Comparison of ENCODE assay signal across 26 cellular contexts in the genomic region with DNA sequence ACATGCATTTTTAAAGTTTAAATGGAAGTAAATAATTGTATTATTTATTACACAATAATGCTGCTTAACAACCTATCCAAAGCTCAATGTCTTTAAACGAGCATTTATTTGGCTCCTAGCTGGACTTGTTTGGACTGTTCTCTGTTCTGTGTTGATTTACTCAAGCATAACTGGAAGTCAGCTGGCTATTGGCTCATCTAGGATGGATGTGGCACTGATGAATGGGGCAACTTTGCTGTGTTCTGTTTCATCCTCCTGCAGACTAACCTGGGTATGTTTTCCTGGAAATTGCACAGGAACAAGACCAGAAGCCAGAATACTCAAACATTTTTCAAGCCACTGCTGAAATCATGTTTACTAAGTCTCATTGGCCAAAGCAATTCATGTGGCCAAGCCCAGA.
"Had no signal": no experiment of that assay in that cellular context is flagged by ENCODE, and none has a peak within 500 bp of the region (broad histone marks: within the 10 kb centered on the region; RNA-seq: fewer than 3 reads in every experiment).

No MANE protein-coding gene starts in this region.

- H3K4me3 ChIP-seq: lower lobe of right lung, pancreas, prostate gland, smooth muscle cell, stomach, testis, thyroid gland, upper lobe of right lung had no signal

- H3K36me3 ChIP-seq: lower lobe of right lung, pancreas, prostate gland, stomach, thyroid gland, upper lobe of right lung had no signal

- H3K4me1 Mint-ChIP-seq: naive thymus-derived CD8-positive, alpha-beta T cell; neural crest cell; stimulated activated naive B cell treated with anti-CD40 and anti-IgM and Interleukin-4, amounts not matched to agents 10 μg/mL and 1 μg/mL and 100 μg/mL, for 72 hours had no signal

- H3K9me3 ChIP-seq: lower lobe of right lung, pancreas, prostate gland, stomach, testis, thyroid gland, upper lobe of right lung had no signal

- H3K27ac ChIP-seq: lower lobe of right lung, pancreas, prostate gland, testis, thyroid gland, upper lobe of right lung had no signal

- ATAC-seq: left ventricle myocardium superior; lower lobe of right lung; naive thymus-derived CD8-positive, alpha-beta T cell; pancreas; right cardiac atrium; stimulated activated naive B cell treated with anti-CD40 and anti-IgM and Interleukin-4, amounts not matched to agents 10 μg/mL and 1 μg/mL and 100 μg/mL, for 72 hours; stimulated activated naive CD8-positive, alpha-beta T cell treated with anti-CD3 and anti-CD28 coated beads, Interleukin-15, Interleukin-2, amounts not matched to agents 100 U/mL and 50 U/mL, for 24 hours; upper lobe of right lung had no signal

- H3K4me1 ChIP-seq: lower lobe of right lung, pancreas, prostate gland, testis, upper lobe of right lung had no signal

- DNase-seq: islet precursor cell; left ventricle myocardium superior; lower lobe of right lung; mammary epithelial cell; mesenchymal stem cell; naive thymus-derived CD8-positive, alpha-beta T cell; nucleus accumbens; pancreas; posterior cingulate gyrus; retina; right cardiac atrium; stimulated activated CD4-positive, alpha-beta T cell treated with anti-CD3 and anti-CD28 coated beads, Interleukin-12 subunit alpha, Interleukin-12 subunit beta, amount 100 ng/mL, for 4 hours; stimulated activated CD4-positive, alpha-beta T cell treated with anti-CD3 and anti-CD28 coated beads, Interleukin-15, amount 100 ng/mL, for 24 hours; stimulated activated CD4-positive, alpha-beta T cell treated with anti-CD3 and anti-CD28 coated beads, Interleukin-2, amount 100 ng/mL, for 24 hours; stimulated activated CD4-positive, alpha-beta T cell treated with anti-CD3 and anti-CD28 coated beads, Interleukin-4, amount 100 ng/mL, for 1 hour; stimulated activated naive B cell treated with anti-CD40 and anti-IgM and Interleukin-4, amounts not matched to agents 10 μg/mL and 1 μg/mL and 100 μg/mL, for 72 hours; stimulated activated naive CD8-positive, alpha-beta T cell treated with anti-CD3 and anti-CD28 coated beads, Interleukin-15, Interleukin-2, amounts not matched to agents 100 U/mL and 50 U/mL, for 24 hours; stomach; testis; thyroid gland; trophoblast cell; upper lobe of right lung had no signal

- H3K4me3 Mint-ChIP-seq: naive thymus-derived CD8-positive, alpha-beta T cell; nephron; neural crest cell; stimulated activated naive B cell treated with anti-CD40 and anti-IgM and Interleukin-4, amounts not matched to agents 10 μg/mL and 1 μg/mL and 100 μg/mL, for 72 hours had no signal

- H3K27me3 ChIP-seq: pancreas, stomach, testis, thyroid gland, upper lobe of right lung had no signal

- H3K9me3 Mint-ChIP-seq: naive thymus-derived CD8-positive, alpha-beta T cell; nephron; neural crest cell had no signal

- H3K27ac Mint-ChIP-seq: naive thymus-derived CD8-positive, alpha-beta T cell; nephron; stimulated activated naive B cell treated with anti-CD40 and anti-IgM and Interleukin-4, amounts not matched to agents 10 μg/mL and 1 μg/mL and 100 μg/mL, for 72 hours had no signal

- H3K36me3 Mint-ChIP-seq: naive thymus-derived CD8-positive, alpha-beta T cell; stimulated activated naive B cell treated with anti-CD40 and anti-IgM and Interleukin-4, amounts not matched to agents 10 μg/mL and 1 μg/mL and 100 μg/mL, for 72 hours had no signal
